Comparison of ENCODE assay signal across 27 cellular contexts in genomic region chr2:66329081-66329605, GRCh38.
DNase-seq lines count a peak whose midpoint lies in the region; ATAC-seq, FAIRE-seq and TF ChIP-seq lines count a peak whose summit lies in the region.
"Had no signal": no experiment of that assay in that cellular context is flagged by ENCODE, and none has a peak within 500 bp of the region (broad histone marks: within the 10 kb centered on the region; RNA-seq: fewer than 3 reads in every experiment).

No MANE protein-coding gene starts in this region.

- H3K9me3 ChIP-seq in H1 (ENCODE audit: insufficient read depth in 2 of 2, low read depth in 1 of 2, low read length in 1 of 2) (no peaks in the 10 kb centered on the region), neural progenitor cell (ENCODE audit: low read depth) (no peaks in the 10 kb centered on the region)
- H3K9me3 ChIP-seq: A549; BLaER1 treated with 17β-estradiol and CSF1 and Interleukin-3, amounts not matched to agents 10 nM and 100 nM; Caco-2 had no signal

- no peak overlapping the region for H2BK5ac ChIP-seq in H1 (ENCODE audit: low read depth, low read length)

- H2BK15ac ChIP-seq in H1 (ENCODE audit: low read length): no peak overlapping the region

- H3K9ac ChIP-seq in H1 (replicated peaks in 1 of 4; ENCODE audit: extremely low read depth in 1 of 4, low read depth in 3 of 4, low read length in 3 of 4): no peak overlapping the region
- H3K9ac ChIP-seq in neural progenitor cell: no peak overlapping the region
- H3K9ac ChIP-seq: BLaER1 treated with 17β-estradiol and CSF1 and Interleukin-3, amounts not matched to agents 10 nM and 100 nM had no signal

- no peak for TF ChIP-seq EP300 in H1 (IDR thresholded peaks at IDR 0.05; ENCODE audit: borderline replicate concordance in 1 of 2, low read depth in 2 of 2, low read length in 2 of 2)

- no peaks in the 10 kb centered on the region for H3F3A ChIP-seq in GM23338 (replicated peaks; ENCODE audit: low read depth)
- H3F3A ChIP-seq in neural progenitor cell (ENCODE audit: low read depth): no peaks in the 10 kb centered on the region

- H3K9me3 Mint-ChIP-seq in GM23338 (no peaks in the 10 kb centered on the region), nephron progenitor cell (no peaks in the 10 kb centered on the region), neural progenitor cell (no peaks in the 10 kb centered on the region)
- H3K9me3 Mint-ChIP-seq: CD8-positive, alpha-beta T cell had no signal

- H4K91ac ChIP-seq in H1 (replicated peaks; ENCODE audit: insufficient read length, low read length): peak overlapping the region; percentile 22

- no peak overlapping the region for H3K18ac ChIP-seq in H1 (ENCODE audit: extremely low read depth, low read length)

- no peak for TF ChIP-seq POLR2A in H1 (IDR thresholded peaks at IDR 0.05; ENCODE audit: control extremely low read depth in 1 of 2, low read depth in 2 of 2, low read length in 2 of 2)

- CTCF ChIA-PET in H1 (lab: Charles Lee; ENCODE audit: partially characterized antibody): interaction anchor here (0.6 to 1.1 kb wide), 3 partner anchors 57 to 652 kb away, joined by 3 read pairs; no protein-coding TSS in a partner anchor

- H3K36me3 Mint-ChIP-seq in GM23338 (ENCODE audit: low read depth): no peaks in the 10 kb centered on the region; the same call in 2 of the 3 replicates
- H3K36me3 Mint-ChIP-seq in nephron progenitor cell (ENCODE audit: low read depth): no peaks in the 10 kb centered on the region
- H3K36me3 Mint-ChIP-seq in neural progenitor cell: no peaks in the 10 kb centered on the region
- H3K36me3 Mint-ChIP-seq: CD8-positive, alpha-beta T cell had no signal

- no peak overlapping the region for H2BK20ac ChIP-seq in H1 (ENCODE audit: low read length)

- TF ChIP-seq RAD21 in H1 (IDR thresholded peaks at IDR 0.05 in 1 of 2, conservative IDR thresholded peaks at IDR 0.05 in 1 of 2; ENCODE audit: low read depth in 2 of 2, low read length in 2 of 2): no peak

- H3K14ac ChIP-seq in H1 (ENCODE audit: insufficient read length): no peak overlapping the region

- H3K79me1 ChIP-seq in H1 (ENCODE audit: low read depth, low read length): no peaks in the 10 kb centered on the region

- no peak overlapping the region for H3K56ac ChIP-seq in H1 (replicated peaks; ENCODE audit: insufficient read length, low read depth, low read length)

- H3K27me3 Mint-ChIP-seq in GM23338 (ENCODE audit: insufficient read depth, low read depth, poor library complexity) (peaks cover 3% of the 10 kb centered on the region), nephron progenitor cell (ENCODE audit: low read depth, poor library complexity) (no peaks in the 10 kb centered on the region), neural progenitor cell (ENCODE audit: insufficient read depth, low read depth) (no peaks in the 10 kb centered on the region)
- H3K27me3 Mint-ChIP-seq: CD4-positive, alpha-beta T cell had no signal

- no peak overlapping the region for H3K4ac ChIP-seq in H1 (replicated peaks; ENCODE audit: insufficient read length, low read depth, low read length)

- H4K8ac ChIP-seq in H1 (ENCODE audit: extremely low read depth, insufficient read depth, low read length): no peak overlapping the region

- H3K4me1 Mint-ChIP-seq in GM23338 (peaks cover 28% of the 10 kb centered on the region), nephron progenitor cell (peaks cover 60% of the 10 kb centered on the region), neural progenitor cell (peaks cover 23% of the 10 kb centered on the region)
- H3K4me1 Mint-ChIP-seq: B cell had no signal

- H3K4me3 ChIP-seq in GM23338 (no peak overlapping the region), H1 (ENCODE audit: extremely low read depth in 1 of 4, insufficient read depth in 2 of 4, low read depth in 3 of 4, low read length in 4 of 4) (no peak overlapping the region), neural progenitor cell (no peak overlapping the region)
- H3K4me3 ChIP-seq: A549; BLaER1 treated with 17β-estradiol and CSF1 and Interleukin-3, amounts not matched to agents 10 nM and 100 nM; GM12878 had no signal

- H4K5ac ChIP-seq in H1 (ENCODE audit: insufficient read length, low read depth, low read length): no peak overlapping the region

- no peaks in the 10 kb centered on the region for H3K23me2 ChIP-seq in H1 (ENCODE audit: low read depth, low read length)

- H4K20me1 ChIP-seq in GM23338 (replicated peaks; ENCODE audit: insufficient read depth): no peaks in the 10 kb centered on the region
- no peaks in the 10 kb centered on the region for H4K20me1 ChIP-seq in H1 (replicated peaks in 1 of 2; ENCODE audit: control insufficient read depth in 1 of 2, insufficient read depth in 2 of 2, low read length in 2 of 2)
- no peaks in the 10 kb centered on the region for H4K20me1 ChIP-seq in neural progenitor cell (ENCODE audit: low read depth)
- H4K20me1 ChIP-seq: BLaER1 treated with 17β-estradiol and CSF1 and Interleukin-3, amounts not matched to agents 10 nM and 100 nM had no signal

- H3K4me2 ChIP-seq in GM23338 (no peak overlapping the region), H1 (ENCODE audit: insufficient read depth in 1 of 2, low read depth in 2 of 2, low read length in 2 of 2) (no peak overlapping the region), neural progenitor cell (no peak overlapping the region)
- H3K4me2 ChIP-seq: A549; BLaER1 treated with 17β-estradiol and CSF1 and Interleukin-3, amounts not matched to agents 10 nM and 100 nM had no signal

- H3K36me3 ChIP-seq in GM23338 (ENCODE audit: insufficient read depth) (no peaks in the 10 kb centered on the region), H1 (ENCODE audit: control insufficient read depth in 2 of 4, insufficient read depth in 4 of 4, low read length in 3 of 4) (no peaks in the 10 kb centered on the region), neural progenitor cell (no peaks in the 10 kb centered on the region)
- H3K36me3 ChIP-seq: BLaER1 treated with 17β-estradiol and CSF1 and Interleukin-3, amounts not matched to agents 10 nM and 100 nM had no signal

- H3K27me3 ChIP-seq in GM23338 (ENCODE audit: insufficient read depth) (no peaks in the 10 kb centered on the region), H1 (replicated peaks in 1 of 4; ENCODE audit: control insufficient read depth in 3 of 4, extremely low read depth in 1 of 4, insufficient read depth in 3 of 4, low read length in 3 of 4) (no peaks in the 10 kb centered on the region), neural progenitor cell (no peaks in the 10 kb centered on the region)
- H3K27me3 ChIP-seq: BLaER1 treated with 17β-estradiol and CSF1 and Interleukin-3, amounts not matched to agents 10 nM and 100 nM had no signal

- no peak overlapping the region for H2AK5ac ChIP-seq in H1 (ENCODE audit: low read depth, low read length)

- no peak for FAIRE-seq in H1 (lab: Jason Lieb, UNC)
- FAIRE-seq: D721Med, GM12878, GM12892, GM18507, GM19239 had no signal

- DNase-seq in GM23338 (ENCODE audit: low spot score) (no peak), H1 (ENCODE audit: low read depth in 1 of 2, low spot score in 2 of 2) (no peak), nephron progenitor cell (no peak), neural progenitor cell (ENCODE audit: low spot score) (no peak), medulla oblongata (ENCODE audit: extremely low spot score) (no peak), DMS53 treated with DMSO at 0.1 percent for 48 hours (lab: John Stamatoyannopoulos, UW; ENCODE audit: unreplicated experiment) (no peak), NCI-H1105 treated with DMSO at 0.1 percent for 48 hours (lab: John Stamatoyannopoulos, UW) (no peak)
- DNase-seq: AML-193; Caco-2; Calu3; CD4-positive, alpha-beta T cell; CD8-positive, alpha-beta T cell; DMS79; DND-41; EL; GDM1 had no signal

- H3K4me3 Mint-ChIP-seq in GM23338 (no peak overlapping the region), nephron progenitor cell (no peak overlapping the region), neural progenitor cell (no peak overlapping the region)
- H3K4me3 Mint-ChIP-seq: B cell; CD4-positive, alpha-beta T cell; CD8-positive, alpha-beta T cell had no signal

- peak overlapping the region; percentile 20; the same call in 1 of the 2 replicates for H2BK12ac ChIP-seq in H1 (ENCODE audit: low read depth, low read length)

- POLR2A ChIA-PET in H1 (lab: Charles Lee; ENCODE audit: partially characterized antibody): interaction anchor here (1.3 kb wide), 1 partner anchor 38 kb away, joined by 3 read pairs; no protein-coding TSS in a partner anchor

- H2AFZ ChIP-seq in GM23338: peak overlapping the region; percentile 47; the same call in 1 of the 2 replicates
- H2AFZ ChIP-seq in H1 (ENCODE audit: low read length): no peak overlapping the region
- H2AFZ ChIP-seq in neural progenitor cell (replicated peaks): peak overlapping the region; percentile 69

- WGBS in H1 (ENCODE audit: extremely low coverage in 1 of 2, insufficient coverage in 1 of 2, insufficient read length in 1 of 2, insufficient replicate concordance in 2 of 2, low coverage in 1 of 2, low lambda C conversion rate in 2 of 2, missing lambda C conversion rate in 1 of 2), 2 experiments: 75% methylated on average over 5 of the region's 5 CpGs; no CpG with 5 or more reads in 1 of the 2 experiments

- no peak overlapping the region for H3K23ac ChIP-seq in H1 (ENCODE audit: insufficient read length)

- H3K27ac Mint-ChIP-seq in GM23338 (peak overlapping the region; percentile 31), nephron progenitor cell (peak overlapping the region; percentile 55), neural progenitor cell (no peak overlapping the region)
- H3K27ac Mint-ChIP-seq: B cell; CD4-positive, alpha-beta T cell; CD8-positive, alpha-beta T cell had no signal

- H3K27ac ChIP-seq in GM23338 (ENCODE audit: low read depth) (no peak overlapping the region), H1 (ENCODE audit: low read depth, low read length) (no peak overlapping the region), neural progenitor cell (no peak overlapping the region)
- H3K27ac ChIP-seq: 22Rv1; A549; BLaER1 treated with 17β-estradiol and CSF1 and Interleukin-3, amounts not matched to agents 10 nM and 100 nM; C4-2B had no signal

- H3K9me2 ChIP-seq in GM23338 (ENCODE audit: insufficient read depth): no peaks in the 10 kb centered on the region

- no peak for TF ChIP-seq CTCF in GM23338 (conservative IDR thresholded peaks at IDR 0.05; ENCODE audit: low read depth in 2 of 2)
- TF ChIP-seq CTCF in H1 (IDR thresholded peaks at IDR 0.05; ENCODE audit: control extremely low read depth in 1 of 3, insufficient read depth in 1 of 3, low read depth in 1 of 3, low read length in 3 of 3): no peak
- no peak for TF ChIP-seq CTCF in nephron progenitor cell (IDR thresholded peaks at IDR 0.05)
- TF ChIP-seq CTCF in neural progenitor cell (IDR thresholded peaks at IDR 0.05): no peak

- H2BK120ac ChIP-seq in H1 (replicated peaks; ENCODE audit: low read depth, low read length): no peak overlapping the region

- H3K79me2 ChIP-seq in GM23338 (replicated peaks; ENCODE audit: insufficient read depth) (no peaks in the 10 kb centered on the region), H1 (ENCODE audit: control insufficient read depth in 1 of 2, insufficient read depth in 2 of 2, low read length in 2 of 2) (no peaks in the 10 kb centered on the region), neural progenitor cell (ENCODE audit: low read depth) (no peaks in the 10 kb centered on the region)

- ATAC-seq in GM23338: peak; percentile 59
- ATAC-seq in GM21526 (IDR thresholded peaks at IDR 0.05; ENCODE audit: low FRiP score, unreplicated experiment): no peak
- ATAC-seq: A549; CD8-positive, alpha-beta T cell; GM12878 had no signal

- H3K4me1 ChIP-seq in GM23338 (ENCODE audit: insufficient read depth) (peaks cover 6% of the 10 kb centered on the region; the same call in 1 of the 2 replicates), H1 (replicated peaks in 1 of 4; ENCODE audit: control insufficient read depth in 3 of 4, insufficient read depth in 4 of 4, low read length in 3 of 4) (peaks cover 0 to 3% (median 1%) of the 10 kb centered on the region in 4 experiments; a peak in 3 of 7 replicates), neural progenitor cell (peaks cover 14% of the 10 kb centered on the region)
- H3K4me1 ChIP-seq: A549, Caco-2 had no signal
